In the genomic region with DNA sequence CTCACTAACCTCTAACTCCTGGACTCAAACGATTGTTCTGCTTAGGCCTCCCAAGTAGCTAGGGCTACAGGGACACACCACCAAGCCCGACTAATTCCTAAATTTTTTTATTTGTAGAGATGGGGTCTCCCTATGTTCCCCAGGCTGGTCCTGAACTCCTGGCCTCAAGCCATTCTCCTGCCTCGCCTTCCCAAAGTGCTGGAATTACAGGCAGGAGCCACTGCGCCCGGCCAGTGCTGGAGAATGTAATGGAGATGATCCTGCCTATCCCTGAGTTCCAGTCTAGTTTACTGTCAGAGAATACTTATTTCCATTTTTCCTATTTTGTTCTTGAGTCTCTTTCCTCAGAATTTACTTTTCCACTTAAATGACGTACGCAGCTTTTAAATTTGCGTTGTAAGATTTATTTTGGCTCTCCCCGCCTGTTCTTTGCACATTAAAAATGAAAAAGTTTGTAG, we compare ENCODE assay signal across 8 cellular contexts. TPM values are rescaled to one million over a fixed set of nuclear protein-coding genes. Genes with fewer than 3 reads are reported as not detected.
A peak's percentile ranks its signal among the peaks of the same experiment; 100 is the strongest.
DNase-seq lines count a peak whose midpoint lies in the region; ATAC-seq and TF ChIP-seq lines count a peak whose summit lies in the region.

A gene (plus strand): TSS at position 408 of the 458 bp plus-strand sequence. CDS start 1,606 bp downstream, outside the sequence.

- H3K79me1 ChIP-seq in IMR-90 (ENCODE audit: low read depth in 1 of 2, low read length in 2 of 2) = peaks cover 10 to 43% of the 10 kb centered on the region in 2 experiments; a peak in 3 of 4 replicates

- WGBS in IMR-90 (ENCODE audit: extremely low coverage in 2 of 2, insufficient read length in 1 of 2), 2 experiments = no CpG with 5 or more reads among the region's 9 CpGs
- 52% methylated on average over 9 of the region's 9 CpGs for WGBS in mammary epithelial cell (ENCODE audit: low coverage, missing lambda C conversion rate)
- 81 to 100% methylated on average over 1 to 6 of the region's 9 CpGs for WGBS in mesodermal cell (ENCODE audit: insufficient coverage in 2 of 2), 2 experiments

- peak within 1 kb of the TSS; percentile 99 for H3K14ac ChIP-seq in IMR-90 (replicated peaks; ENCODE audit: low read depth, low read length)

- H3K36me3 ChIP-seq in A673 (ENCODE audit: insufficient read depth, low read length, poor library complexity, severe bottlenecking) (peaks cover 47% of the 10 kb centered on the region), IMR-90 (ENCODE audit: control insufficient read depth, insufficient read depth, low read length) (peaks cover 7% of the 10 kb centered on the region), mammary epithelial cell (ENCODE audit: insufficient read depth, low read length) (peaks cover 26% of the 10 kb centered on the region), mesodermal cell (ENCODE audit: control insufficient read depth, insufficient read depth, low read length) (peaks cover 54% of the 10 kb centered on the region)

- ATAC-seq in IMR-90 (ENCODE audit: low read depth) (no peak), GM18870 (IDR thresholded peaks at IDR 0.05; ENCODE audit: unreplicated experiment) (no peak)

- H3K4me1 ChIP-seq in A673 (ENCODE audit: insufficient read depth, low read length, poor library complexity, severe bottlenecking) = peaks cover 19% of the 10 kb centered on the region
- peaks cover 8% of the 10 kb centered on the region for H3K4me1 ChIP-seq in IMR-90 (ENCODE audit: control insufficient read depth, insufficient read depth, low read length)
- peaks cover 14% of the 10 kb centered on the region for H3K4me1 ChIP-seq in mammary epithelial cell (ENCODE audit: insufficient read depth, low read length)
- no peaks in the 10 kb centered on the region for H3K4me1 ChIP-seq in mesodermal cell (ENCODE audit: control insufficient read depth, insufficient read depth, low read length, poor library complexity, severe bottlenecking)

- CTCF ChIA-PET in A673 (lab: Charles Lee) (no interaction called here), IMR-90 (lab: Yijun Ruan, JAX) (no interaction called here), mammary epithelial cell (lab: Charles Lee; ENCODE audit: low non-redundant PET) (no interaction called here)

- POLR2A ChIA-PET in A673 (lab: Charles Lee; ENCODE audit: low non-redundant PET) (no interaction called here), IMR-90 (lab: Charles Lee; ENCODE audit: unreplicated experiment) (interaction anchor here (0.5 to 1.2 kb wide), 2 partner anchors 14 to 278 kb away, joined by 4 read pairs; a partner anchor contains a TSS)

- no peak for TF ChIP-seq CTCF in A673 (conservative IDR thresholded peaks at IDR 0.05; ENCODE audit: low read depth, low read length)
- TF ChIP-seq CTCF in IMR-90 (conservative IDR thresholded peaks at IDR 0.05; ENCODE audit: low read depth, low read length) = no peak
- no peak for TF ChIP-seq CTCF in mammary epithelial cell (conservative IDR thresholded peaks at IDR 0.05 in 1 of 2, IDR thresholded peaks at IDR 0.05 in 1 of 2; ENCODE audit: extremely low read depth in 1 of 2, insufficient read depth in 1 of 2, low read depth in 1 of 2, low read length in 2 of 2)

- H3K27me3 ChIP-seq in A673 (replicated peaks; ENCODE audit: insufficient read depth, low read depth, low read length, poor library complexity) (no peaks in the 10 kb centered on the region), IMR-90 (ENCODE audit: control insufficient read depth, insufficient read depth, low read length) (no peaks in the 10 kb centered on the region), mammary epithelial cell (ENCODE audit: insufficient read depth, low read length) (no peaks in the 10 kb centered on the region)

- DNase-seq in A673 (ENCODE audit: low spot score) = no peak
- DNase-seq in IMR-90 = no peak
- DNase-seq in mammary epithelial cell = no peak
- DNase-seq in posterior vena cava (ENCODE audit: low spot score) = no peak
- DNase-seq in HuH-7.5 (ENCODE audit: low spot score) = no peak
- no peak for DNase-seq in amniotic stem cell (lab: John Stamatoyannopoulos, UW)

- no peaks in the 10 kb centered on the region for H3K9me3 ChIP-seq in A673 (ENCODE audit: low read depth, low read length, poor library complexity, severe bottlenecking)
- H3K9me3 ChIP-seq in IMR-90 (ENCODE audit: control insufficient read depth, insufficient read depth, low read length) = no peaks in the 10 kb centered on the region
- H3K9me3 ChIP-seq in mammary epithelial cell (replicated peaks; ENCODE audit: insufficient read depth, low read length) = no peaks in the 10 kb centered on the region
- H3K9me3 ChIP-seq in mesodermal cell (ENCODE audit: control insufficient read depth, low read length) = no peaks in the 10 kb centered on the region

- peak within 1 kb of the TSS; percentile 76 for H2AK5ac ChIP-seq in IMR-90 (ENCODE audit: low read depth, low read length)

- peak within 1 kb of the TSS; percentile 99 for H2AK9ac ChIP-seq in IMR-90 (replicated peaks; ENCODE audit: low read depth, low read length, poor library complexity)

- peak within 1 kb of the TSS; percentile 96 for H4K91ac ChIP-seq in IMR-90 (ENCODE audit: insufficient read depth, low read depth, low read length)

- H3K4me3 ChIP-seq in A673 (ENCODE audit: low read depth, low read length, poor library complexity, severe bottlenecking) (peak within 1 kb of the TSS; percentile 59), IMR-90 (ENCODE audit: insufficient read depth, low read depth, low read length) (peak within 1 kb of the TSS; percentile 72), mammary epithelial cell (replicated peaks in 1 of 3; ENCODE audit: insufficient read depth in 1 of 3, low read depth in 2 of 3, low read length in 3 of 3) (peak within 1 kb of the TSS; percentile 71 to 93 (median 72)), mesodermal cell (ENCODE audit: extremely low read depth, insufficient read depth, low read length, poor library complexity, severe bottlenecking) (peak within 1 kb of the TSS; percentile 59)

- H4K5ac ChIP-seq in IMR-90 (ENCODE audit: low read depth, low read length) = peak within 1 kb of the TSS; percentile 91

- BruUV-seq in A673 (replicated peaks; lab: Mats Ljungman, UMichigan) (no TSS peak), IMR-90 (replicated peaks; lab: Mats Ljungman, UMichigan) (no TSS peak), mammary epithelial cell (replicated peaks; lab: Mats Ljungman, UMichigan) (no TSS peak)

- H4K20me1 ChIP-seq in IMR-90 (ENCODE audit: insufficient read depth, low read length) (no peaks in the 10 kb centered on the region), mammary epithelial cell (ENCODE audit: insufficient read depth, low read length) (no peaks in the 10 kb centered on the region)

- peaks cover 27% of the 10 kb centered on the region for H3K79me2 ChIP-seq in mammary epithelial cell (ENCODE audit: insufficient read depth, low read length)

- in situ Hi-C loops in IMR-90 (cut with MboI; ENCODE audit: low sequenced_read_pairs) = loop anchor here (10.0 kb wide), 1 partner anchor 250 kb away; no protein-coding TSS in a partner anchor
- in situ Hi-C loops in mammary epithelial cell (cut with MboI; ENCODE audit: low sequenced_read_pairs in 2 of 2) = loop anchor here in 1 of 2 donors (10.0 kb wide), 1 partner anchor 250 kb away; no protein-coding TSS in a partner anchor

- peak within 1 kb of the TSS; percentile 57 for H2BK20ac ChIP-seq in IMR-90 (ENCODE audit: low read depth, low read length)

- peak within 1 kb of the TSS; percentile 98 for H2AFZ ChIP-seq in IMR-90 (replicated peaks; ENCODE audit: low read length, poor library complexity)
- peak within 1 kb of the TSS; percentile 97 for H2AFZ ChIP-seq in mammary epithelial cell (ENCODE audit: low read depth, low read length)

- TF ChIP-seq RAD21 in IMR-90 (IDR thresholded peaks at IDR 0.05; ENCODE audit: low read length) = no peak

- H3K4ac ChIP-seq in IMR-90 (ENCODE audit: low read depth, low read length) = peak within 1 kb of the TSS; percentile 98

- intact Hi-C loops in A673 (cut with micrococcal nuclease; ENCODE audit: unreplicated experiment) (loop anchor here (1.0 kb wide), 1 partner anchor 32 kb away; a partner anchor contains a TSS), IMR-90 (cut with micrococcal nuclease) (no loop called here), mammary epithelial cell (cut with micrococcal nuclease) (loop anchor here (5.0 to 10.0 kb wide), 2 partner anchors 263 to 590 kb away; a partner anchor contains a TSS), posterior vena cava (cut with DNase I) (loop anchor here in 1 of 2 donors (10.0 kb wide), 1 partner anchor 250 kb away; no protein-coding TSS in a partner anchor)

- H2BK5ac ChIP-seq in IMR-90 (ENCODE audit: low read depth, low read length, poor library complexity, severe bottlenecking) = peak within 1 kb of the TSS; percentile 97

- H3K18ac ChIP-seq in IMR-90 (ENCODE audit: low read depth, low read length) = peak within 1 kb of the TSS; percentile 90

- H2BK15ac ChIP-seq in IMR-90 (ENCODE audit: low read depth, low read length) = peak within 1 kb of the TSS; percentile 26; the same call in 1 of the 3 replicates

- peak within 1 kb of the TSS; percentile 91 to 99 for H4K8ac ChIP-seq in IMR-90 (ENCODE audit: low read depth in 2 of 2, low read length in 2 of 2)

- H3K9me1 ChIP-seq in IMR-90 (ENCODE audit: insufficient read depth, low read length) = 0 out of 2 replicates have a peak, but pooled peaks cover 2% of the 10 kb centered on the region

- dilution Hi-C loops in IMR-90 (cut with HindIII; ENCODE audit: low sequenced_read_pairs, unreplicated experiment) = no loop called here
- dilution Hi-C loops in mammary epithelial cell (cut with HindIII; ENCODE audit: low sequenced_read_pairs) = loop anchor here (10.0 kb wide), 1 partner anchor 50 kb away; no protein-coding TSS in a partner anchor

- H3K9ac ChIP-seq in IMR-90 (ENCODE audit: low read depth, low read length) (peak within 1 kb of the TSS; percentile 92), mammary epithelial cell (ENCODE audit: insufficient read depth, low read length) (peak within 1 kb of the TSS; percentile 90)

- peak within 1 kb of the TSS; percentile 94 for H2BK120ac ChIP-seq in IMR-90 (ENCODE audit: low read depth, low read length)

- TF ChIP-seq POLR2A in IMR-90 (IDR thresholded peaks at IDR 0.05; ENCODE audit: low read depth, low read length) = no peak

- peak within 1 kb of the TSS; percentile 96 for H3K56ac ChIP-seq in IMR-90 (ENCODE audit: extremely low read depth, insufficient read depth, low read length)

- H3K27ac ChIP-seq in A673 (ENCODE audit: low read depth, low read length, poor library complexity, severe bottlenecking) (peak within 1 kb of the TSS; percentile 90), IMR-90 (ENCODE audit: insufficient read depth, low read length) (peak within 1 kb of the TSS; percentile 95), mammary epithelial cell (ENCODE audit: insufficient read depth, low read depth, low read length) (peak within 1 kb of the TSS; percentile 86), mesodermal cell (ENCODE audit: low read depth, low read length, severe bottlenecking) (peak within 1 kb of the TSS; percentile 94)

- H3K4me2 ChIP-seq in IMR-90 (ENCODE audit: low read depth, low read length) (peak within 1 kb of the TSS; percentile 95), mammary epithelial cell (ENCODE audit: insufficient read depth, low read depth, low read length) (peak within 1 kb of the TSS; percentile 94)

- H3K23ac ChIP-seq in IMR-90 (ENCODE audit: low read depth, low read length) = peak within 1 kb of the TSS; percentile 95

RNA-seq across cellular contexts. Expression of the gene that starts here (rescaled TPM):
- 135 and 146 TPM in 2 replicates for total RNA-seq in A673 (2021)
- 22.6 and 30.3 TPM in 2 replicates for total RNA-seq in IMR-90 (2012; rRNA removed)
- 15.9 and 16.0 TPM in 2 replicates for polyA plus RNA-seq in IMR-90 (2012; rRNA removed)
- polyA plus RNA-seq in IMR-90 (2012; cell fraction: cytosol; rRNA removed) = 2.7 and 6.0 TPM in 2 replicates
- polyA plus RNA-seq in IMR-90 (2012; cell fraction: nucleus; rRNA removed; ENCODE audit: low replicate concordance) = 3.2 and 9.7 TPM in 2 replicates
- total RNA-seq in mammary epithelial cell = 10 to 100 TPM; 24.2 to 58.3 TPM
- polyA plus RNA-seq in mammary epithelial cell = 31.0 TPM
- 42.4 TPM for polyA minus RNA-seq in mammary epithelial cell
- polyA plus RNA-seq in mesodermal cell (2013, experiment 1 of 2) = 47.3 TPM
- 46.7 TPM for polyA plus RNA-seq in mesodermal cell (2013, experiment 2 of 2)
- total RNA-seq in posterior vena cava = 1 to 10 TPM; 2.5 to 5.0 TPM
